ENCODE assay signal across 17 cellular contexts in genomic region chr5:91177639-91178038, GRCh38.
"Had no signal": no experiment of that assay in that cellular context is flagged by ENCODE, and none has a peak within 500 bp of the region (broad histone marks: within the 10 kb centered on the region; RNA-seq: fewer than 3 reads in every experiment).

No MANE protein-coding gene starts in this region.

- H3K27ac ChIP-seq: adrenal gland, coronary artery, parathyroid adenoma, thyroid gland had no signal

- ATAC-seq: esophagus mucosa; stimulated activated naive B cell treated with anti-CD40 and anti-IgM and Interleukin-4, amounts not matched to agents 10 μg/mL and 1 μg/mL and 100 μg/mL, for 72 hours had no signal

- H3K4me3 ChIP-seq: adrenal gland, coronary artery, skin epidermis, thyroid gland, uterus had no signal

- H3K9me3 ChIP-seq: adrenal gland, thyroid gland, uterus had no signal

- H3K36me3 Mint-ChIP-seq: stimulated activated naive B cell treated with anti-CD40 and anti-IgM and Interleukin-4, amounts not matched to agents 10 μg/mL and 1 μg/mL and 100 μg/mL, for 72 hours had no signal

- H3K27ac Mint-ChIP-seq: stimulated activated naive B cell treated with anti-CD40 and anti-IgM and Interleukin-4, amounts not matched to agents 10 μg/mL and 1 μg/mL and 100 μg/mL, for 72 hours had no signal

- H3K36me3 ChIP-seq: adrenal gland, thyroid gland, uterus had no signal

- H3K9ac ChIP-seq: parathyroid adenoma had no signal

- H3K27me3 ChIP-seq: adrenal gland, thyroid gland, uterus had no signal

- DNase-seq: activated CD4-positive, alpha-beta T cell treated with anti-CD3 and anti-CD28 coated beads, Interleukin-2, amount 50 U/mL, for 1 hour; activated CD8-positive, alpha-beta memory T cell treated with anti-CD3 and anti-CD28 coated beads for 24 hours; activated naive CD4-positive, alpha-beta T cell treated with Interleukin-2 at 50 U/mL for 16 hours; adrenal gland; foreskin melanocyte; kidney glomerular epithelial cell; left ventricle myocardium superior; stimulated activated CD4-positive, alpha-beta T cell treated with anti-CD3 and anti-CD28 coated beads, Interleukin-15, amount 100 ng/mL, for 24 hours; stimulated activated CD4-positive, alpha-beta T cell treated with anti-CD3 and anti-CD28 coated beads, Interleukin-4, amount 100 ng/mL, for 1 hour; stimulated activated naive B cell treated with anti-CD40 and anti-IgM and Interleukin-4, amounts not matched to agents 10 μg/mL and 1 μg/mL and 100 μg/mL, for 72 hours; T-helper 9 cell; thyroid gland; uterus had no signal

- H3K4me1 ChIP-seq: adrenal gland, parathyroid adenoma, uterus had no signal

- H3K4me3 Mint-ChIP-seq: stimulated activated naive B cell treated with anti-CD40 and anti-IgM and Interleukin-4, amounts not matched to agents 10 μg/mL and 1 μg/mL and 100 μg/mL, for 72 hours had no signal
